Comparison of ENCODE assay signal across 14 cellular contexts in the genomic region with DNA sequence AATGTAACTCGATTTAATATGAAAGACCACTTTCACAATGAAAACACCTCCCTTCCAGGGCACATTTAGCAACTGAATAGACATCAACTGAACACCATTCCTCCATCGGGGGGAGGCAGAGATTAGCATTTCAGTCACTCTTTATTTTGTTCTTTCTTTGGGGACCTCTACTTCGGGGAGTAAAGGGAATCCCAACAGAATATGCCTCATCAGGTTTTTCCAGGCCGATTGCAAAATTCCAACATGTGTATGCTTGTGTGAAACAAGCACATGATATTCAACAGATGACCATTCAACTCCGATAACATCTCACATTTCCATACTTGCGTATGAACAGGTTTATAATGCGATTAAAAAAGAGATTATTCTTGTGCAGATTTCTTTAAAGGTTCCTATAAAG.
DNase-seq lines count a peak whose midpoint lies in the region; ATAC-seq, FAIRE-seq and TF ChIP-seq lines count a peak whose summit lies in the region.
"Had no signal": no experiment of that assay in that cellular context is flagged by ENCODE, and none has a peak within 500 bp of the region (broad histone marks: within the 10 kb centered on the region; RNA-seq: fewer than 3 reads in every experiment).

No MANE protein-coding gene starts in this region.

- peak; percentile 67 for ATAC-seq in left ventricle myocardium superior
- ATAC-seq in esophagus mucosa: no peak

- TF ChIP-seq CTCF in astrocyte (IDR thresholded peaks at IDR 0.05; ENCODE audit: insufficient read depth, low read depth, low read length) (no peak), sigmoid colon (IDR thresholded peaks at IDR 0.05) (no peak), GM20000 (IDR thresholded peaks at IDR 0.05; ENCODE audit: extremely low read depth, missing control alignments) (no peak)

- no peak for TF ChIP-seq EP300 in sigmoid colon (IDR thresholded peaks at IDR 0.05)

- peak overlapping the region; percentile 47 for H3K27ac Mint-ChIP-seq in astrocyte (ENCODE audit: unreplicated experiment)
- H3K27ac Mint-ChIP-seq: activated naive CD8-positive, alpha-beta T cell had no signal

- peak overlapping the region; percentile 12 for H3K4me2 ChIP-seq in astrocyte (ENCODE audit: low read length)

- FAIRE-seq in astrocyte (lab: Jason Lieb, UNC): no peak

- H3K36me3 Mint-ChIP-seq in astrocyte (ENCODE audit: low read depth, unreplicated experiment): no peaks in the 10 kb centered on the region
- H3K36me3 Mint-ChIP-seq: activated naive CD8-positive, alpha-beta T cell had no signal

- H3K27me3 Mint-ChIP-seq in astrocyte (ENCODE audit: low read depth, unreplicated experiment): no peaks in the 10 kb centered on the region

- no peak overlapping the region for H2AFZ ChIP-seq in astrocyte (ENCODE audit: low read depth, low read length)

- H3K9me3 ChIP-seq in astrocyte (ENCODE audit: insufficient read depth, low read depth, low read length) (no peaks in the 10 kb centered on the region), sigmoid colon (no peaks in the 10 kb centered on the region)
- H3K9me3 ChIP-seq: esophagus squamous epithelium had no signal

- H3K36me3 ChIP-seq in astrocyte (ENCODE audit: insufficient read depth, low read length) (peaks cover 4% of the 10 kb centered on the region), sigmoid colon (no peaks in the 10 kb centered on the region)

- DNase-seq in DMS153 treated with DMSO at 0.1 percent for 48 hours (lab: John Stamatoyannopoulos, UW; ENCODE audit: unreplicated experiment): peak; percentile 30
- DNase-seq in DMS153 (lab: John Stamatoyannopoulos, UW): no peak
- peak; percentile 39 for DNase-seq in astrocyte (ENCODE audit: low read depth)
- DNase-seq in left ventricle myocardium superior: no peak
- DNase-seq in sigmoid colon: no peak
- DNase-seq in GM20000 (ENCODE audit: low spot score): no peak
- DNase-seq in erythroblast (lab: John Stamatoyannopoulos, UW): no peak
- DNase-seq: activated CD4-positive, alpha-beta T cell treated with anti-CD3 and anti-CD28 coated beads for 4 hours; DMS53; esophagus squamous epithelium; GOT3 had no signal

- H3K27me3 ChIP-seq in astrocyte (ENCODE audit: insufficient read depth, low read length): no peaks in the 10 kb centered on the region
- H3K27me3 ChIP-seq in sigmoid colon: peaks cover 0 to 14% (median 0%) of the 10 kb centered on the region in 3 donors
- H3K27me3 ChIP-seq: esophagus squamous epithelium had no signal

- H4K20me1 ChIP-seq in astrocyte (ENCODE audit: insufficient read depth, low read length): peaks cover 48% of the 10 kb centered on the region

- intact Hi-C loops in left ventricle myocardium superior (cut with micrococcal nuclease): no loop called here
- intact Hi-C loops in sigmoid colon (cut with DNase I): no loop called here

- TF ChIP-seq POLR2A in sigmoid colon (IDR thresholded peaks at IDR 0.05) (no peak), erythroblast (IDR thresholded peaks at IDR 0.05; ENCODE audit: low read length) (no peak)

- peaks cover 14% of the 10 kb centered on the region for H3K79me2 ChIP-seq in astrocyte (ENCODE audit: insufficient read depth, low read length)

- 66 to 77% methylated on average over 7 of the region's 7 CpGs for WGBS in sigmoid colon, 2 donors

- H3K4me3 Mint-ChIP-seq in astrocyte (ENCODE audit: unreplicated experiment): peak overlapping the region; percentile 69
- H3K4me3 Mint-ChIP-seq: activated naive CD8-positive, alpha-beta T cell had no signal

- H3K9me3 Mint-ChIP-seq in astrocyte (ENCODE audit: unreplicated experiment): no peaks in the 10 kb centered on the region

- H3K4me1 ChIP-seq in astrocyte (ENCODE audit: insufficient read depth, low read length) (peaks cover 35% of the 10 kb centered on the region), sigmoid colon (peaks cover 0 to 11% (median 5%) of the 10 kb centered on the region in 4 donors)

- H3K27ac ChIP-seq in astrocyte (ENCODE audit: low read depth, low read length) (no peak overlapping the region), sigmoid colon (peak overlapping the region in 1 of 4 donors; percentile 1)
- H3K27ac ChIP-seq: 22Rv1, esophagus squamous epithelium had no signal

- H3K4me1 Mint-ChIP-seq in astrocyte (ENCODE audit: low read depth, unreplicated experiment): peaks cover 51% of the 10 kb centered on the region

- H3K9ac ChIP-seq in astrocyte (ENCODE audit: low read length): peak overlapping the region; percentile 7

- H3K4me3 ChIP-seq in astrocyte (ENCODE audit: insufficient read depth, low read depth, low read length) (no peak overlapping the region), sigmoid colon (peak overlapping the region in 3 of 4 donors; percentile 3 to 22 (median 19))

Comparison
In these comparisons a context has a peak if more than half of its experiments do, and no peak if none do; other contexts are left out.
1. DNase-seq: peak in DMS153 treated with DMSO at 0.1 percent for 48 hours (single experiment) and astrocyte (single experiment); none in DMS153 (single experiment), left ventricle myocardium superior (single experiment), sigmoid colon (single experiment), GM20000 (single experiment) and erythroblast (0 of 2).